ENCODE assay signal across 8 cellular contexts in the genomic region with DNA sequence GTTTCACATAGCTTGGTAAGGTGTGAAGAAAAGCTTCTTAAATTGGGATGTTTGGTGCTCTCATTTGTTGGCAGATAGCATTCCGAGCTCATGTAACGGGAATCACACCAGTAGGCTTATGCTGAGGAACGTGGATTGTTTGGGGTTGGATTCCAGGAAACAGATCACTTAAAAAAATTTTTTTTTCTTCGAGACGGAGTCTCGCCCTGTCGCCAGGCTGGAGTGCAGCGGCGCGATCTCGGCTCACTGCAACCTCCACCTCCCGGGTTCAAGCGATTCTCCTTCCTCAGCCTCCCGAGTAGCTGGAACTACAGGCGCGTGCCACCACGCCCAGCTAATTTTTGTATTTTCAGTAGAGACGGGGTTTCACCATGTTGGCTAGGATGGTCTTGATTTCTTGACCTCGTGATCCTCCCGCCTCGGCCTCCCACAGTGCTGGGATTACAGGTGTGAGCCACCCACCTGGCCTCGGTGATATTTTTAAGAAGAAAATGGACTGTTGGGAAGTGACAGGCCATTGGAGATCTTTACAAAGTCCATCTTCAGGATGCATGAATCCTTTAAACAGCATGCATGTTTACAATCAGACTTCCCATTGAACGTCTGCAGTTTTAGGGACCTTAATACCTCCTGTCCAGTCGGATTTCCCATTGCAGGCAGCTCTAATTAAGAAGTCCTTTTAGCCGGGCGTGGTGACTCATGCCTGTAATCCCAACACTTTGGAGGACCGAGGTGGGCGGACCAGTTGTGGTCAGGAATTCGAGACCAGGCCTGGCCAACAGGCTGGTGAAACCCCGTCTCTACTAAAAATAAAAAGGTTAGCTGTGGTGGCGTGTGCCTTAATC. TPM values are rescaled to one million over a fixed set of nuclear protein-coding genes. Genes with fewer than 3 reads are reported as not detected.
DNase-seq lines count a peak whose midpoint lies in the region; ATAC-seq and TF ChIP-seq lines count a peak whose summit lies in the region.
"Not testable (repeated sequence)": the region's sequence is repeated elsewhere in the genome, so short reads cannot be mapped to it uniquely, and the experiment has no call there.

No MANE protein-coding gene starts in this region.

- WGBS in spleen, 5 donors: 40 to 52% (median 44%) methylated on average over 20 to 25 of the region's 31 CpGs

- not testable (repeated sequence) for H4K20me1 ChIP-seq in BLaER1 treated with 17β-estradiol and CSF1 and Interleukin-3, amounts not matched to agents 10 nM and 100 nM

- not testable (repeated sequence) for H3K27me3 ChIP-seq in BLaER1 treated with 17β-estradiol and CSF1 and Interleukin-3, amounts not matched to agents 10 nM and 100 nM; Peyer's patch; right atrium auricular region; spleen (replicated peaks in 1 of 7)

- ATAC-seq in activated T-cell treated with anti-CD3 and anti-CD28 coated beads, Interleukin-2, amount 50 U/mL, for 72 hours (replicated peaks in 1 of 2); naive B cell (ENCODE audit: low read depth in 2 of 2): not testable (repeated sequence)

- DNase-seq in Peyer's patch; activated T-cell treated with anti-CD3 and anti-CD28 coated beads, Interleukin-2, amount 50 U/mL, for 72 hours; coronary artery (ENCODE audit: low spot score); right atrium auricular region (ENCODE audit: low spot score); naive B cell: not testable (repeated sequence)
- DNase-seq in spleen: peak; percentile 52

- not testable (repeated sequence) for H3K4me1 Mint-ChIP-seq in activated T-cell treated with anti-CD3 and anti-CD28 coated beads, Interleukin-2, amount 50 U/mL, for 72 hours (ENCODE audit: low read depth); naive B cell

- H3K4me1 ChIP-seq in BLaER1 treated with 17β-estradiol and CSF1 and Interleukin-3, amounts not matched to agents 10 nM and 100 nM; HEK293 (ENCODE audit: control insufficient read depth, insufficient read depth, low read length); Peyer's patch; right atrium auricular region: not testable (repeated sequence)
- H3K4me1 ChIP-seq in spleen: peaks cover 0 to 11% (median 4%) of the 10 kb centered on the region in 6 donors

- peak overlapping the region; percentile 61 to 79 (median 75) for H3K4me2 ChIP-seq in BLaER1 treated with 17β-estradiol and CSF1 and Interleukin-3, amounts not matched to agents 10 nM and 100 nM

- H3K27ac ChIP-seq in BLaER1 treated with 17β-estradiol and CSF1 and Interleukin-3, amounts not matched to agents 10 nM and 100 nM: peak overlapping the region in 7 of 11 experiments; percentile 12 to 39 (median 38); a peak in 7 of 22 replicates
- H3K27ac ChIP-seq in HEK293 (ENCODE audit: extremely low read depth, low read depth, low read length); Peyer's patch; coronary artery; right atrium auricular region: not testable (repeated sequence)
- H3K27ac ChIP-seq in spleen: peak overlapping the region in 1 of 8 donors; percentile 76

- not testable (repeated sequence) for H3K36me3 ChIP-seq in BLaER1 treated with 17β-estradiol and CSF1 and Interleukin-3, amounts not matched to agents 10 nM and 100 nM; HEK293 (ENCODE audit: control insufficient read depth in 2 of 2, insufficient read depth in 1 of 2, low read length in 2 of 2); Peyer's patch; right atrium auricular region; spleen

- peak overlapping the region; percentile 42 to 67 (median 57) for H3K4me3 ChIP-seq in BLaER1 treated with 17β-estradiol and CSF1 and Interleukin-3, amounts not matched to agents 10 nM and 100 nM
- H3K4me3 ChIP-seq in HEK293 (ENCODE audit: low read depth, low read length) (peak overlapping the region; percentile 23), Peyer's patch (peak overlapping the region; percentile 12 to 40 (median 28)), coronary artery (peak overlapping the region; percentile 56), right atrium auricular region (peak overlapping the region; percentile 14 to 50), spleen (peak overlapping the region; percentile 12 to 69 (median 28))

- intact Hi-C loops in spleen (cut with DNase I; ENCODE audit: low total_unique reads): not testable (repeated sequence)

- TF ChIP-seq POLR2A in Peyer's patch (IDR thresholded peaks at IDR 0.05); spleen (IDR thresholded peaks at IDR 0.05): not testable (repeated sequence)

- peak overlapping the region in 10 of 11 experiments; percentile 27 to 60 (median 50); a peak in 15 of 22 replicates for H3K9ac ChIP-seq in BLaER1 treated with 17β-estradiol and CSF1 and Interleukin-3, amounts not matched to agents 10 nM and 100 nM

- H3K36me3 Mint-ChIP-seq in activated T-cell treated with anti-CD3 and anti-CD28 coated beads, Interleukin-2, amount 50 U/mL, for 72 hours (ENCODE audit: insufficient read depth in 2 of 2); naive B cell: not testable (repeated sequence)

- not testable (repeated sequence) for H3K9me3 ChIP-seq in BLaER1 treated with 17β-estradiol and CSF1 and Interleukin-3, amounts not matched to agents 10 nM and 100 nM (replicated peaks in 1 of 11); HEK293 (ENCODE audit: control insufficient read depth, insufficient read depth, low read depth, low read length); Peyer's patch; right atrium auricular region; spleen

- H3K9me3 Mint-ChIP-seq in activated T-cell treated with anti-CD3 and anti-CD28 coated beads, Interleukin-2, amount 50 U/mL, for 72 hours; naive B cell: not testable (repeated sequence)

- CTCF ChIA-PET in HEK293 (lab: Yijun Ruan, JAX): not testable (repeated sequence)

- POLR2A ChIA-PET in HEK293 (lab: Yijun Ruan, JAX): not testable (repeated sequence)

- peak overlapping the region; percentile 63 to 68 for H3K4me3 Mint-ChIP-seq in activated T-cell treated with anti-CD3 and anti-CD28 coated beads, Interleukin-2, amount 50 U/mL, for 72 hours
- peak overlapping the region in 6 of 8 donors; percentile 47 to 86 (median 58) for H3K4me3 Mint-ChIP-seq in naive B cell

- H3K27ac Mint-ChIP-seq in activated T-cell treated with anti-CD3 and anti-CD28 coated beads, Interleukin-2, amount 50 U/mL, for 72 hours: not testable (repeated sequence)
- peak overlapping the region in 1 of 6 donors; percentile 89 for H3K27ac Mint-ChIP-seq in naive B cell

- H3K27me3 Mint-ChIP-seq in activated T-cell treated with anti-CD3 and anti-CD28 coated beads, Interleukin-2, amount 50 U/mL, for 72 hours (ENCODE audit: low read depth); naive B cell: not testable (repeated sequence)

- TF ChIP-seq CTCF in HEK293 (tag by site-specific recombination; IDR thresholded peaks at IDR 0.05); Peyer's patch (IDR thresholded peaks at IDR 0.05); coronary artery (IDR thresholded peaks at IDR 0.05); right atrium auricular region (IDR thresholded peaks at IDR 0.05); spleen (IDR thresholded peaks at IDR 0.05 in 8 of 11, conservative IDR thresholded peaks at IDR 0.05 in 3 of 11): not testable (repeated sequence)

RNA-seq across cellular contexts. Expression of a gene that starts 0.8 kb away (rescaled TPM):
- 10 to 100 TPM; 13.8 to 27.5 (median 20.6) TPM for total RNA-seq in Peyer's patch
- total RNA-seq in activated T-cell treated with anti-CD3 and anti-CD28 coated beads, Interleukin-2, amount 50 U/mL, for 72 hours: 10 to 100 TPM; 44.4 to 54.3 TPM
- 10 to 100 TPM; 11.0 to 12.9 TPM for total RNA-seq in right atrium auricular region
- 10 to 100 TPM; 18.4 to 33.3 (median 25.5) TPM for polyA plus RNA-seq in naive B cell (ENCODE audit: low read depth in 6 of 6)
- total RNA-seq in spleen: 10 to 100 TPM; 20.8 to 37.1 (median 28.6) TPM
- 10 to 100 TPM; 11.1 to 19.6 (median 16.6) TPM for polyA plus RNA-seq in spleen
